ENCODE assay signal across 8 cellular contexts in genomic region chr17:36545465-36546417, GRCh38. TPM values are rescaled to one million over a fixed set of nuclear protein-coding genes. Genes with fewer than 3 reads are reported as not detected.
A peak's percentile ranks its signal among the peaks of the same experiment; 100 is the strongest.
DNase-seq lines count a peak whose midpoint lies in the region; ATAC-seq and TF ChIP-seq lines count a peak whose summit lies in the region.

No MANE protein-coding gene starts in this region.

- peak overlapping the region; percentile 59 for H3K27ac ChIP-seq in temporal lobe (ENCODE audit: low read depth, low read length)

- in situ Hi-C loops in SK-MEL-5 (cut with HindIII; ENCODE audit: low pct_unique_long_range_greater_than_20kb, low sequenced_read_pairs), result no loop called here

- H3K4me1 Mint-ChIP-seq in activated naive CD4-positive, alpha-beta T cell treated with anti-CD3 and anti-CD28 coated beads, Interleukin-2, amount 50 U/mL, for 24 hours, result peaks cover 34% of the 10 kb centered on the region

- H3K9me3 Mint-ChIP-seq in activated naive CD4-positive, alpha-beta T cell treated with anti-CD3 and anti-CD28 coated beads, Interleukin-2, amount 50 U/mL, for 24 hours, result no peaks in the 10 kb centered on the region

- peaks cover 7% of the 10 kb centered on the region for H3K36me3 Mint-ChIP-seq in activated naive CD4-positive, alpha-beta T cell treated with anti-CD3 and anti-CD28 coated beads, Interleukin-2, amount 50 U/mL, for 24 hours

- H3K36me3 ChIP-seq in GM06990 (ENCODE audit: control insufficient read depth, insufficient read depth, low read length), result no peaks in the 10 kb centered on the region

- DNase-seq in GM06990 (ENCODE audit: extremely low read depth, insufficient read length), result peak; percentile 99
- DNase-seq in HFF-Myc (ENCODE audit: extremely low read depth, low read depth), result peak; percentile 80
- DNase-seq in NAMALWA (ENCODE audit: low spot score), result peak; percentile 96
- peak; percentile 96 for DNase-seq in SK-MEL-5 (ENCODE audit: low read depth, low spot score)
- DNase-seq in globus pallidus (ENCODE audit: low spot score), result peak; percentile 96
- peak; percentile 75 for DNase-seq in omental fat pad (ENCODE audit: low spot score)

- H3K4me3 ChIP-seq in GM06990 (replicated peaks; ENCODE audit: low read depth, low read length) (peak overlapping the region; percentile 81), HFF-Myc (replicated peaks; ENCODE audit: low read depth, low read length) (peak overlapping the region; percentile 69)

- H3K27me3 Mint-ChIP-seq in activated naive CD4-positive, alpha-beta T cell treated with anti-CD3 and anti-CD28 coated beads, Interleukin-2, amount 50 U/mL, for 24 hours, result no peaks in the 10 kb centered on the region

- peak; percentile 92 for ATAC-seq in omental fat pad (ENCODE audit: low FRiP score)

- TF ChIP-seq CTCF in GM06990 (IDR thresholded peaks at IDR 0.05; ENCODE audit: insufficient read depth, low read length, poor library complexity, severe bottlenecking), result no peak
- no peak for TF ChIP-seq CTCF in HFF-Myc (IDR thresholded peaks at IDR 0.05; ENCODE audit: low read depth, low read length, missing control alignments)
- no peak for TF ChIP-seq CTCF in omental fat pad (IDR thresholded peaks at IDR 0.05)

- H3K4me3 Mint-ChIP-seq in activated naive CD4-positive, alpha-beta T cell treated with anti-CD3 and anti-CD28 coated beads, Interleukin-2, amount 50 U/mL, for 24 hours, result peak overlapping the region; percentile 93

- H3K27me3 ChIP-seq in GM06990 (replicated peaks; ENCODE audit: control insufficient read depth, insufficient read depth, low read length), result no peaks in the 10 kb centered on the region

- peak overlapping the region; percentile 96 for H3K27ac Mint-ChIP-seq in activated naive CD4-positive, alpha-beta T cell treated with anti-CD3 and anti-CD28 coated beads, Interleukin-2, amount 50 U/mL, for 24 hours

RNA-seq across cellular contexts. Expression of gene GGNBP2, which starts 1.0 kb away (rescaled TPM):
- 42.8 and 46.9 TPM in 2 replicates for total RNA-seq in SK-MEL-5 (2014; rRNA removed; shearing (Covaris generic))
- polyA plus RNA-seq in SK-MEL-5 (2015; cell fraction: cytosol; rRNA removed), result 48.2 and 56.0 TPM in 2 replicates
- polyA plus RNA-seq in SK-MEL-5 (2015; cell fraction: nucleus; rRNA removed), result 118 and 139 TPM in 2 replicates
- total RNA-seq in omental fat pad, result 10 to 100 TPM; 54.3 to 80.9 (median 63.1) TPM
- total RNA-seq in temporal lobe, result 57.5 TPM

RNA-seq across cellular contexts. Expression of gene PIGW, which starts 11.0 kb away (rescaled TPM):
- 15.7 and 16.7 TPM in 2 replicates for total RNA-seq in SK-MEL-5 (2014; rRNA removed; shearing (Covaris generic))
- 17.8 and 22.6 TPM in 2 replicates for polyA plus RNA-seq in SK-MEL-5 (2015; cell fraction: cytosol; rRNA removed)
- 15.2 and 15.5 TPM in 2 replicates for polyA plus RNA-seq in SK-MEL-5 (2015; cell fraction: nucleus; rRNA removed)
- total RNA-seq in omental fat pad, result 10 to 100 TPM in 1 of 4 donors, 1 to 10 TPM in 3; 3.8 to 15.3 (median 7.2) TPM
- 3.7 TPM for total RNA-seq in temporal lobe

RNA-seq across cellular contexts. Expression of gene MYO19, which starts 11.1 kb away (rescaled TPM):
- total RNA-seq in SK-MEL-5 (2014; rRNA removed; shearing (Covaris generic)), result 44.7 and 49.0 TPM in 2 replicates
- 48.7 and 48.8 TPM in 2 replicates for polyA plus RNA-seq in SK-MEL-5 (2015; cell fraction: cytosol; rRNA removed)
- polyA plus RNA-seq in SK-MEL-5 (2015; cell fraction: nucleus; rRNA removed), result 563 and 600 TPM in 2 replicates
- 100 to 1,000 TPM in 1 of 4 donors, 10 to 100 TPM in 3; 25.6 to 103 (median 39.6) TPM for total RNA-seq in omental fat pad
- 21.1 TPM for total RNA-seq in temporal lobe

RNA-seq across cellular contexts. Expression of gene DHRS11, which starts 45.9 kb away (rescaled TPM):
- total RNA-seq in SK-MEL-5 (2014; rRNA removed; shearing (Covaris generic)), result 12.9 and 19.1 TPM in 2 replicates
- polyA plus RNA-seq in SK-MEL-5 (2015; cell fraction: cytosol; rRNA removed), result 23.6 and 28.0 TPM in 2 replicates
- 60.3 and 62.5 TPM in 2 replicates for polyA plus RNA-seq in SK-MEL-5 (2015; cell fraction: nucleus; rRNA removed)
- total RNA-seq in omental fat pad (10 to 100 TPM in 2 of 4 donors, 1 to 10 TPM in 2; 5.6 to 19.8 (median 11.1) TPM), temporal lobe (4.4 TPM)

RNA-seq across cellular contexts. Expression of gene MRM1, which starts 55.6 kb away (rescaled TPM):
- 15.8 and 16.3 TPM in 2 replicates for total RNA-seq in SK-MEL-5 (2014; rRNA removed; shearing (Covaris generic))
- 28.9 and 29.4 TPM in 2 replicates for polyA plus RNA-seq in SK-MEL-5 (2015; cell fraction: cytosol; rRNA removed)
- polyA plus RNA-seq in SK-MEL-5 (2015; cell fraction: nucleus; rRNA removed), result 38.9 and 40.7 TPM in 2 replicates
- 1 to 10 TPM; 5.3 to 8.2 (median 5.6) TPM for total RNA-seq in omental fat pad
- 3.7 TPM for total RNA-seq in temporal lobe

Comparison
In these comparisons a context has a peak if more than half of its experiments do, and no peak if none do; other contexts are left out.
1. Peak in every context shown above with its lines: DNase-seq, ATAC-seq, H3K4me3 ChIP-seq and H3K27ac ChIP-seq.